Comparison of ENCODE assay signal across 26 cellular contexts in genomic region chr9:126377521-126377920, GRCh38. TPM values are rescaled to one million over a fixed set of nuclear protein-coding genes. Genes with fewer than 3 reads are reported as not detected.
DNase-seq lines count a peak whose midpoint lies in the region; ATAC-seq, FAIRE-seq and TF ChIP-seq lines count a peak whose summit lies in the region.
"Had no signal": no experiment of that assay in that cellular context is flagged by ENCODE, and none has a peak within 500 bp of the region (broad histone marks: within the 10 kb centered on the region; RNA-seq: fewer than 3 reads in every experiment).

No MANE protein-coding gene starts in this region.

- H2BK12ac ChIP-seq in trophoblast cell (ENCODE audit: low read length): peak overlapping the region; percentile 93

- no peak for TF ChIP-seq RAD21 in HepG2 (CRISPR knock-in tag; IDR thresholded peaks at IDR 0.05)

- H3K9ac ChIP-seq in HepG2 (ENCODE audit: insufficient read depth, low read depth, low read length) (peak overlapping the region; percentile 64; the same call in 1 of the 2 replicates), trophoblast cell (ENCODE audit: low read length) (no peak overlapping the region)
- H3K9ac ChIP-seq: BLaER1, parathyroid adenoma had no signal

- H3K14ac ChIP-seq in trophoblast cell (ENCODE audit: low read length): peak overlapping the region; percentile 67

- no peak overlapping the region for H2AFZ ChIP-seq in HepG2 (ENCODE audit: low read length)
- no peak overlapping the region for H2AFZ ChIP-seq in trophoblast cell (ENCODE audit: insufficient read depth, low read length, poor library complexity)
- H2AFZ ChIP-seq: parathyroid adenoma had no signal

- intact Hi-C loops in HepG2 (cut with micrococcal nuclease; ENCODE audit: unreplicated experiment) (no loop called here), right lobe of liver (cut with DNase I) (no loop called here), left colon (cut with DNase I, micrococcal nuclease) (no loop called here)

- H3K18ac ChIP-seq in trophoblast cell (ENCODE audit: low read length): peak overlapping the region; percentile 83

- peak overlapping the region; percentile 91 for H2AK5ac ChIP-seq in trophoblast cell (ENCODE audit: low read length)

- WGBS in HepG2 (ENCODE audit: low lambda C conversion rate): 95% methylated on average over 9 of the region's 10 CpGs
- WGBS in right lobe of liver (ENCODE audit: insufficient coverage, low coverage, low lambda C conversion rate, missing lambda C conversion rate): 91% methylated on average over 3 of the region's 10 CpGs
- WGBS in trophoblast cell (ENCODE audit: extremely low coverage, insufficient coverage, insufficient read length): no CpG with 5 or more reads among the region's 10 CpGs

- no peaks in the 10 kb centered on the region for H3K9me3 Mint-ChIP-seq in activated naive CD8-positive, alpha-beta T cell treated with anti-CD3 and anti-CD28 coated beads, Interleukin-2, amount 50 U/mL, for 24 hours
- H3K9me3 Mint-ChIP-seq: activated CD4-positive, alpha-beta memory T cell treated with anti-CD3 and anti-CD28 coated beads, Interleukin-2, amount 10 ng/mL, durations not matched to agents 7 days and 5 days; activated T-cell treated with anti-CD3 and anti-CD28 coated beads, Interleukin-2, amount 50 U/mL, for 24 hours; stimulated activated naive CD8-positive, alpha-beta T cell treated with anti-CD3 and anti-CD28 coated beads, Interleukin-15, Interleukin-2, amounts not matched to agents 100 ng/mL and 50 ng/mL, for 24 hours had no signal

- H3K4me3 ChIP-seq in HepG2 (replicated peaks in 1 of 3; ENCODE audit: insufficient read depth in 1 of 3, low read depth in 2 of 3, low read length in 3 of 3) (no peak overlapping the region), right lobe of liver (no peak overlapping the region), trophoblast cell (ENCODE audit: low read depth, low read length) (no peak overlapping the region)
- H3K4me3 ChIP-seq: A549, BLaER1, gastroesophageal sphincter, skin epidermis had no signal

- POLR2A ChIA-PET in HepG2 (lab: Yijun Ruan, JAX): interaction anchor here (1.3 to 7.7 kb wide), 4 partner anchors 13 to 51 kb away, joined by 5 to 101 read pairs (median 23); partner anchors contain the start of gene MVB12B

- peaks cover 4% of the 10 kb centered on the region for H3K36me3 Mint-ChIP-seq in activated naive CD8-positive, alpha-beta T cell treated with anti-CD3 and anti-CD28 coated beads, Interleukin-2, amount 50 U/mL, for 24 hours (ENCODE audit: low read depth)

- peak overlapping the region; percentile 86 for H2BK120ac ChIP-seq in trophoblast cell (ENCODE audit: insufficient read depth, low read length, poor library complexity)

- H3K9me3 ChIP-seq in HepG2 (ENCODE audit: low read length): no peaks in the 10 kb centered on the region
- H3K9me3 ChIP-seq in right lobe of liver: no peaks in the 10 kb centered on the region
- no peaks in the 10 kb centered on the region for H3K9me3 ChIP-seq in trophoblast cell (ENCODE audit: insufficient read depth, low read depth, low read length)
- H3K9me3 ChIP-seq: A549, BLaER1, gastroesophageal sphincter had no signal

- in situ Hi-C loops in HepG2 (cut with HindIII; ENCODE audit: extremely low pct_ligation_motif_present, low pct_unique_long_range_greater_than_20kb): no loop called here

- peak overlapping the region; percentile 37 for H4K8ac ChIP-seq in trophoblast cell (ENCODE audit: low read depth, low read length)

- no peak for FAIRE-seq in HepG2 (lab: Jason Lieb, UNC)
- FAIRE-seq: A549, GM18507, RCC 7860 had no signal

- H2BK5ac ChIP-seq in trophoblast cell (ENCODE audit: low read depth, low read length, poor library complexity): peak overlapping the region; percentile 12

- H3K4me1 Mint-ChIP-seq in activated naive CD8-positive, alpha-beta T cell treated with anti-CD3 and anti-CD28 coated beads, Interleukin-2, amount 50 U/mL, for 24 hours: peaks cover 16% of the 10 kb centered on the region

- no peaks in the 10 kb centered on the region; the same call in 1 of the 2 replicates for H4K20me1 ChIP-seq in HepG2 (ENCODE audit: insufficient read depth, low read length)
- H4K20me1 ChIP-seq: BLaER1 had no signal

- TF ChIP-seq CTCF in HepG2 (CRISPR knock-in tag; IDR thresholded peaks at IDR 0.05) (no peak), right lobe of liver (IDR thresholded peaks at IDR 0.05) (no peak)

- TF ChIP-seq POLR2A in HepG2 (IDR thresholded peaks at IDR 0.05; ENCODE audit: insufficient read depth in 1 of 2, low read depth in 2 of 2, low read length in 2 of 2) (no peak), right lobe of liver (IDR thresholded peaks at IDR 0.05) (no peak)

- H3K4me2 ChIP-seq in HepG2 (ENCODE audit: low read depth, low read length) (no peak overlapping the region), trophoblast cell (ENCODE audit: low read length) (no peak overlapping the region)
- H3K4me2 ChIP-seq: A549 had no signal

- H3K79me2 ChIP-seq in HepG2 (ENCODE audit: insufficient read depth, low read length) (peaks cover 24% of the 10 kb centered on the region), trophoblast cell (ENCODE audit: control insufficient read depth, insufficient read depth, low read length, poor library complexity) (peaks cover 11% of the 10 kb centered on the region)
- H3K79me2 ChIP-seq: parathyroid adenoma had no signal

- H3K27ac ChIP-seq in HepG2 (ENCODE audit: extremely low read length, insufficient read depth, low read length) (no peak overlapping the region), right lobe of liver (no peak overlapping the region), trophoblast cell (ENCODE audit: low read depth, low read length) (peak overlapping the region; percentile 94)
- H3K27ac ChIP-seq: A549, BLaER1, parathyroid adenoma, VCaP had no signal

- peak overlapping the region; percentile 91 for H4K91ac ChIP-seq in trophoblast cell (ENCODE audit: low read depth, low read length)

- H3K4me1 ChIP-seq in HepG2 (ENCODE audit: insufficient read depth, low read length): peaks cover 76% of the 10 kb centered on the region
- no peaks in the 10 kb centered on the region for H3K4me1 ChIP-seq in right lobe of liver
- H3K4me1 ChIP-seq in trophoblast cell (ENCODE audit: control insufficient read depth in 1 of 2, insufficient read depth in 2 of 2, low read length in 2 of 2): peaks cover 41 to 48% of the 10 kb centered on the region in 2 experiments
- H3K4me1 ChIP-seq: parathyroid adenoma had no signal

- BruUV-seq in HepG2 (replicated peaks; lab: Mats Ljungman, UMichigan): no TSS peak

- CTCF ChIA-PET in HepG2 (lab: Yijun Ruan, JAX; ENCODE audit: low intra/inter-chr PET ratio, low total read pairs): no interaction called here

- peaks cover 35% of the 10 kb centered on the region for H3K79me1 ChIP-seq in trophoblast cell (ENCODE audit: low read length)

- no peak overlapping the region for H3K27ac Mint-ChIP-seq in activated naive CD8-positive, alpha-beta T cell treated with anti-CD3 and anti-CD28 coated beads, Interleukin-2, amount 50 U/mL, for 24 hours
- H3K27ac Mint-ChIP-seq: activated CD4-positive, alpha-beta memory T cell treated with anti-CD3 and anti-CD28 coated beads, Interleukin-2, amount 10 ng/mL, durations not matched to agents 7 days and 5 days; activated T-cell treated with anti-CD3 and anti-CD28 coated beads, Interleukin-2, amount 50 U/mL, for 24 hours; stimulated activated naive CD8-positive, alpha-beta T cell treated with anti-CD3 and anti-CD28 coated beads, Interleukin-15, Interleukin-2, amounts not matched to agents 100 ng/mL and 50 ng/mL, for 24 hours had no signal

- ATAC-seq in HepG2 (no peak), right lobe of liver (no peak), left lobe of liver (no peak), left colon (no peak)
- ATAC-seq in activated naive CD8-positive, alpha-beta T cell treated with anti-CD3 and anti-CD28 coated beads, Interleukin-2, amount 50 U/mL, for 24 hours: no peak
- ATAC-seq: A549, gastroesophageal sphincter had no signal

- DNase-seq in HepG2 (ENCODE audit: low spot score) (no peak), right lobe of liver (no peak), left lobe of liver (ENCODE audit: low spot score) (peak; percentile 42), trophoblast cell (no peak), NCI-H2081 treated with DMSO at 0.1 percent for 48 hours (lab: John Stamatoyannopoulos, UW) (no peak), left colon (no peak)
- DNase-seq in activated naive CD8-positive, alpha-beta T cell treated with anti-CD3 and anti-CD28 coated beads, Interleukin-2, amount 50 U/mL, for 24 hours: no peak
- no peak for DNase-seq in stimulated activated CD4-positive, alpha-beta T cell treated with anti-CD3 and anti-CD28 coated beads, Interleukin-4, amount 100 ng/mL, for 4 hours
- DNase-seq: activated CD4-positive, alpha-beta memory T cell treated with anti-CD3 and anti-CD28 coated beads, Interleukin-2, amount 10 ng/mL, durations not matched to agents 7 days and 5 days; activated naive CD4-positive, alpha-beta T cell; activated T-cell treated with anti-CD3 and anti-CD28 coated beads, Interleukin-2, amount 50 U/mL, for 24 hours; amniotic stem cell; central memory CD4-positive, alpha-beta T cell; NCI-H1092 treated with DMSO at 0.1 percent for 48 hours; NK-92 treated with Interleukin-12 subunit alpha and Interleukin-12 subunit beta, amount 100 ng/mL, for 24 hours; stimulated activated CD4-positive, alpha-beta T cell treated with anti-CD3 and anti-CD28 coated beads, Interleukin-2, amount 100 ng/mL, for 48 hours; T-helper 2 cell had no signal

- H3K27me3 ChIP-seq in HepG2 (ENCODE audit: control insufficient read depth in 1 of 2, insufficient read depth in 2 of 2, low read length in 2 of 2) (no peaks in the 10 kb centered on the region), right lobe of liver (no peaks in the 10 kb centered on the region), trophoblast cell (ENCODE audit: insufficient read depth, low read length) (no peaks in the 10 kb centered on the region)
- H3K27me3 ChIP-seq: BLaER1, gastroesophageal sphincter had no signal

- no peak for TF ChIP-seq EP300 in HepG2 (IDR thresholded peaks at IDR 0.05; ENCODE audit: low read depth in 2 of 2, low read length in 2 of 2)
- no peak for TF ChIP-seq EP300 in HepG2 (CRISPR knock-in tag; IDR thresholded peaks at IDR 0.05; ENCODE audit: borderline replicate concordance)

- no peak overlapping the region for H3K4me3 Mint-ChIP-seq in activated naive CD8-positive, alpha-beta T cell treated with anti-CD3 and anti-CD28 coated beads, Interleukin-2, amount 50 U/mL, for 24 hours
- H3K4me3 Mint-ChIP-seq: activated CD4-positive, alpha-beta memory T cell treated with anti-CD3 and anti-CD28 coated beads, Interleukin-2, amount 10 ng/mL, durations not matched to agents 7 days and 5 days; activated T-cell treated with anti-CD3 and anti-CD28 coated beads, Interleukin-2, amount 50 U/mL, for 24 hours; stimulated activated naive CD8-positive, alpha-beta T cell treated with anti-CD3 and anti-CD28 coated beads, Interleukin-15, Interleukin-2, amounts not matched to agents 100 ng/mL and 50 ng/mL, for 24 hours had no signal

- no peak overlapping the region for H3K23ac ChIP-seq in trophoblast cell (ENCODE audit: low read length)

- peaks cover 3 to 9% of the 10 kb centered on the region in 2 experiments; a peak in 4 of 5 replicates for H3K36me3 ChIP-seq in HepG2 (replicated peaks in 1 of 2; ENCODE audit: control insufficient read depth in 1 of 2, insufficient read depth in 2 of 2, low read length in 2 of 2)
- H3K36me3 ChIP-seq in right lobe of liver: peaks cover 0 to 5% (median 0%) of the 10 kb centered on the region in 4 donors
- H3K36me3 ChIP-seq in trophoblast cell (ENCODE audit: control insufficient read depth in 1 of 2, insufficient read depth in 2 of 2, low read length in 2 of 2): no peaks in the 10 kb centered on the region
- H3K36me3 ChIP-seq: BLaER1 had no signal

- H3K27me3 Mint-ChIP-seq in activated naive CD8-positive, alpha-beta T cell treated with anti-CD3 and anti-CD28 coated beads, Interleukin-2, amount 50 U/mL, for 24 hours: no peaks in the 10 kb centered on the region
- H3K27me3 Mint-ChIP-seq: activated T-cell treated with anti-CD3 and anti-CD28 coated beads, Interleukin-2, amount 50 U/mL, for 24 hours; stimulated activated naive CD8-positive, alpha-beta T cell treated with anti-CD3 and anti-CD28 coated beads, Interleukin-15, Interleukin-2, amounts not matched to agents 100 ng/mL and 50 ng/mL, for 24 hours had no signal

- H3K4ac ChIP-seq in trophoblast cell (ENCODE audit: low read depth, low read length): peak overlapping the region; percentile 68

- no peak overlapping the region for H4K12ac ChIP-seq in trophoblast cell (ENCODE audit: low read depth, low read length)

RNA-seq across cellular contexts. Expression of gene MVB12B, which starts 50.9 kb away (rescaled TPM):
- total RNA-seq in HepG2 (2016; rRNA removed; fragmentation: Illumina TruSeq; extraction: Trizol): 26.0 and 30.1 TPM in 2 replicates
- 52.4 and 56.2 TPM in 2 replicates for total RNA-seq in HepG2 (2016; cell fraction: cytosol; rRNA removed; fragmentation: Illumina TruSeq; extraction: Trizol; ENCODE audit: low read depth)
- 22.0 and 29.4 TPM in 2 replicates for total RNA-seq in HepG2 (2016; cell fraction: insoluble cytoplasmic fraction; rRNA removed; fragmentation: Illumina TruSeq; extraction: Trizol)
- total RNA-seq in HepG2 (2016; cell fraction: membrane; rRNA removed; fragmentation: Illumina TruSeq; extraction: Trizol): 19.7 and 20.0 TPM in 2 replicates
- total RNA-seq in HepG2 (2016; cell fraction: nucleus; rRNA removed; fragmentation: Illumina TruSeq; extraction: Trizol): 43.3 and 49.2 TPM in 2 replicates
- 10.7 and 12.1 TPM in 2 replicates for polyA plus RNA-seq in HepG2 (2011; rRNA removed)
- 9.2 and 11.3 TPM in 2 replicates for polyA plus RNA-seq in HepG2 (2011; cell fraction: cytosol; rRNA removed)
- polyA plus RNA-seq in HepG2 (2011; cell fraction: nucleus; rRNA removed): 13.9 and 18.7 TPM in 2 replicates
- polyA plus RNA-seq in HepG2 (2012): 10.0 and 10.4 TPM in 2 replicates
- 2.4 and 3.2 TPM in 2 replicates for polyA plus RNA-seq in HepG2 (2016; cell fraction: cytosol; fragmentation: Illumina TruSeq; extraction: Trizol; ENCODE audit: low read depth)
- 20.2 and 24.6 TPM in 2 replicates for polyA plus RNA-seq in HepG2 (2016; cell fraction: insoluble cytoplasmic fraction; fragmentation: Illumina TruSeq; extraction: Trizol; ENCODE audit: low read depth)
- 7.4 and 7.6 TPM in 2 replicates for polyA plus RNA-seq in HepG2 (2016; cell fraction: membrane; fragmentation: Illumina TruSeq; extraction: Trizol; ENCODE audit: low read depth)
- 22.4 and 30.0 TPM in 2 replicates for polyA plus RNA-seq in HepG2 (2016; cell fraction: nucleus; fragmentation: Illumina TruSeq; extraction: Trizol; ENCODE audit: insufficient read depth, low read depth)
- 1.4 and 38.6 TPM in 2 replicates for polyA minus RNA-seq in HepG2 (2011; rRNA and poly(A)+ RNA removed; ENCODE audit: low replicate concordance)
- polyA minus RNA-seq in HepG2 (2011; cell fraction: cytosol; rRNA and poly(A)+ RNA removed): 10.4 and 11.3 TPM in 2 replicates
- polyA minus RNA-seq in HepG2 (2011; cell fraction: nucleus; rRNA and poly(A)+ RNA removed): 43.9 and 48.9 TPM in 2 replicates
- 10 to 100 TPM in 2 of 6 experiments, 1 to 10 TPM in 4; 7.2 to 16.2 (median 9.1) TPM for total RNA-seq in right lobe of liver
- total RNA-seq in left lobe of liver: 8.8 TPM
- 13.2 and 13.4 TPM in 2 replicates for polyA plus RNA-seq in trophoblast cell (2013)
- 10 to 100 TPM; 16.1 to 17.2 TPM for total RNA-seq in left colon
